Comparison of ENCODE assay signal across 31 cellular contexts in the genomic region with DNA sequence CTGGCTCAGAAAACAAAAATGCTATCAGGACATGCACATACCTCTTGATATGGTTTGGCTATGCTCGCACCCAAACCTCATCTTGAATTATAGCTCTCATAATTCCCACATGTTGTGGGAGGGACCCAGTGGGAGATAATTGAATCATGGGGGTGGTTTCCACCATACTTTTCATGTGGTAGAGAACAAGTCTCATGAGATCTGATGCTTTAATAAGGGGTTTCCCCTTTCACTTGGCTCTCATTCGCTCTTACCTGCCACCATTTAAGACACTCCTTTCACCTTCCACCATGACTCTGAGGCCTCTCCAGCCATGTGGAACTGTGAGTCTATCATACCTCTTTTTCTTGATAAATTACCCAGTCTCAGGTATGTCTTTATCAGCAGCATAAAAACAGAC.
"Had no signal": no experiment of that assay in that cellular context is flagged by ENCODE, and none has a peak within 500 bp of the region (broad histone marks: within the 10 kb centered on the region; RNA-seq: fewer than 3 reads in every experiment).

No MANE protein-coding gene starts in this region.

- H3K79me2 ChIP-seq: parathyroid adenoma had no signal

- H3K27ac ChIP-seq: neutrophil, parathyroid adenoma, psoas muscle, right lobe of liver, sigmoid colon, suprapubic skin, testis, tibial artery, transverse colon, upper lobe of right lung, uterus had no signal

- H3K4me3 Mint-ChIP-seq: naive thymus-derived CD8-positive, alpha-beta T cell; natural killer cell treated with Interleukin-12 subunit alpha and Interleukin-12 subunit beta and Interleukin-15 and Interleukin-18, amount 100 ng/mL, for 72 hours; nephron progenitor cell; neural crest cell; stimulated activated memory B cell treated with anti-CD40 and anti-IgM and Interleukin-4, amounts not matched to agents 10 μg/mL and 1 μg/mL and 100 μg/mL, for 72 hours; stimulated activated naive CD8-positive, alpha-beta T cell treated with anti-CD3 and anti-CD28 coated beads, Interleukin-15, amount 100 ng/mL, for 72 hours; type B pancreatic cell had no signal

- H3K9me3 Mint-ChIP-seq: nephron progenitor cell, neural crest cell, type B pancreatic cell had no signal

- H3K9ac ChIP-seq: parathyroid adenoma had no signal

- ATAC-seq: naive thymus-derived CD8-positive, alpha-beta T cell; natural killer cell treated with Interleukin-12 subunit alpha and Interleukin-12 subunit beta and Interleukin-15 and Interleukin-18, amount 100 ng/mL, for 72 hours; psoas muscle; right cardiac atrium; right lobe of liver; stimulated activated memory B cell treated with anti-CD40 and anti-IgM and Interleukin-4, amounts not matched to agents 10 μg/mL and 1 μg/mL and 100 μg/mL, for 72 hours; stimulated activated naive CD8-positive, alpha-beta T cell treated with anti-CD3 and anti-CD28 coated beads, Interleukin-15, amount 100 ng/mL, for 72 hours; stimulated activated naive CD8-positive, alpha-beta T cell treated with anti-CD3 and anti-CD28 coated beads, Interleukin-15, Interleukin-2, amounts not matched to agents 100 U/mL and 50 U/mL, for 24 hours; upper lobe of right lung had no signal

- H3K9me3 ChIP-seq: neutrophil, psoas muscle, right lobe of liver, sigmoid colon, suprapubic skin, testis, tibial artery, transverse colon, upper lobe of right lung, uterus had no signal

- H3K36me3 ChIP-seq: neutrophil, right lobe of liver, sigmoid colon, suprapubic skin, tibial artery, transverse colon, upper lobe of right lung, uterus had no signal

- DNase-seq: naive thymus-derived CD8-positive, alpha-beta T cell; nephron progenitor cell; nucleus accumbens; posterior cingulate gyrus; psoas muscle; right cardiac atrium; right lobe of liver; sigmoid colon; small intestine; stimulated activated CD4-positive, alpha-beta T cell treated with anti-CD3 and anti-CD28 coated beads, Interleukin-15, amount 100 ng/mL, for 24 hours; stimulated activated CD4-positive, alpha-beta T cell treated with anti-CD3 and anti-CD28 coated beads, Interleukin-2, amount 100 ng/mL, for 24 hours; stimulated activated CD4-positive, alpha-beta T cell treated with anti-CD3 and anti-CD28 coated beads, Interleukin-2, amount 100 ng/mL, for 48 hours; stimulated activated CD4-positive, alpha-beta T cell treated with anti-CD3 and anti-CD28 coated beads, Interleukin-4, amount 100 ng/mL, for 4 hours; stimulated activated CD8-positive, alpha-beta memory T cell treated with anti-CD3 and anti-CD28 coated beads, Interleukin-4, amount 100 ng/mL, for 48 hours; stimulated activated naive CD4-positive, alpha-beta T cell; stimulated activated naive CD8-positive, alpha-beta T cell treated with anti-CD3 and anti-CD28 coated beads, Interleukin-15, amount 100 ng/mL, for 72 hours; stimulated activated naive CD8-positive, alpha-beta T cell treated with anti-CD3 and anti-CD28 coated beads, Interleukin-15, Interleukin-2, amounts not matched to agents 100 U/mL and 50 U/mL, for 24 hours; substantia nigra; testis; tibial artery; transverse colon; upper lobe of right lung; uterus had no signal

- H2AFZ ChIP-seq: parathyroid adenoma had no signal

- H3K27ac Mint-ChIP-seq: naive thymus-derived CD8-positive, alpha-beta T cell; natural killer cell treated with Interleukin-12 subunit alpha and Interleukin-12 subunit beta and Interleukin-15 and Interleukin-18, amount 100 ng/mL, for 72 hours; nephron progenitor cell; progenitor cell of endocrine pancreas; stimulated activated memory B cell treated with anti-CD40 and anti-IgM and Interleukin-4, amounts not matched to agents 10 μg/mL and 1 μg/mL and 100 μg/mL, for 72 hours; stimulated activated naive CD8-positive, alpha-beta T cell treated with anti-CD3 and anti-CD28 coated beads, Interleukin-15, amount 100 ng/mL, for 72 hours; type B pancreatic cell had no signal

- FAIRE-seq: small intestine had no signal

- H3K36me3 Mint-ChIP-seq: naive thymus-derived CD8-positive, alpha-beta T cell; natural killer cell treated with Interleukin-12 subunit alpha and Interleukin-12 subunit beta and Interleukin-15 and Interleukin-18, amount 100 ng/mL, for 72 hours; stimulated activated memory B cell treated with anti-CD40 and anti-IgM and Interleukin-4, amounts not matched to agents 10 μg/mL and 1 μg/mL and 100 μg/mL, for 72 hours; type B pancreatic cell had no signal

- H3K4me3 ChIP-seq: psoas muscle, right lobe of liver, sigmoid colon, suprapubic skin, testis, tibial artery, transverse colon, upper lobe of right lung, uterus had no signal

- H3K4me1 Mint-ChIP-seq: naive thymus-derived CD8-positive, alpha-beta T cell; neural crest cell; stimulated activated memory B cell treated with anti-CD40 and anti-IgM and Interleukin-4, amounts not matched to agents 10 μg/mL and 1 μg/mL and 100 μg/mL, for 72 hours; stimulated activated naive CD8-positive, alpha-beta T cell treated with anti-CD3 and anti-CD28 coated beads, Interleukin-15, amount 100 ng/mL, for 72 hours had no signal

- H3K4me1 ChIP-seq: parathyroid adenoma, psoas muscle, right lobe of liver, sigmoid colon, suprapubic skin, testis, tibial artery, transverse colon, upper lobe of right lung, uterus had no signal

- H3K27me3 ChIP-seq: neutrophil, right lobe of liver, sigmoid colon, suprapubic skin, testis, tibial artery, transverse colon, upper lobe of right lung, uterus had no signal

- H3K27me3 Mint-ChIP-seq: naive thymus-derived CD8-positive, alpha-beta T cell; natural killer cell treated with Interleukin-12 subunit alpha and Interleukin-12 subunit beta and Interleukin-15 and Interleukin-18, amount 100 ng/mL, for 72 hours; progenitor cell of endocrine pancreas; stimulated activated memory B cell treated with anti-CD40 and anti-IgM and Interleukin-4, amounts not matched to agents 10 μg/mL and 1 μg/mL and 100 μg/mL, for 72 hours; stimulated activated naive CD8-positive, alpha-beta T cell treated with anti-CD3 and anti-CD28 coated beads, Interleukin-15, amount 100 ng/mL, for 72 hours; type B pancreatic cell had no signal
